ENCODE assay signal across 8 cellular contexts in the genomic region with DNA sequence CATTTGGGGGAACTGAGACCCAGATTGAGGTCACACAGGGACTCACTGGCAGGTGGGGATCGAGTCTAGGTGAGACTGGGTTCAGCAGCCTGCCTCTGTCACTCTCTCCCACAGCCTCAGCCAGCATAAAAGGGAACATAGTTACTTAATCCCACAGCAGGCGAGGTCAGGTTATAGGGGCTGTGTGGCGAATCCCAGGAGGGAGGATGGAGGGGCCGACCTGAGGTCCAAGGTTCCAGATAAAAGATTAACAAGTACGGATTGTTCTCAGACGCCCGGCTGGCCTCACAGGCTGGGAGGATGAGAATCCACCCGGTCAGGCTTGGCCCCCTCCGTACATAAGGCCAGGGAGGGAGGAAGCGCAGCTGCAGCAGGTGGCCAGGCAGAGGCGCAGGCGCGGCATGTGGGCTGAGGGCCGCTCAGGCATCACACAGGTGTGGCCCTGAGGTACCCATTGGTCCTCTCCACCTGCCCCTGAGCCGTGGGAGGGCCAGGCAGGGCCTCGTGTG. TPM values are rescaled to one million over a fixed set of nuclear protein-coding genes. Genes with fewer than 3 reads are reported as not detected.
DNase-seq lines count a peak whose midpoint lies in the region; ATAC-seq and TF ChIP-seq lines count a peak whose summit lies in the region.

No MANE protein-coding gene starts in this region.

- no peak for ATAC-seq in GM18505 (IDR thresholded peaks at IDR 0.05; ENCODE audit: unreplicated experiment)
- peak; percentile 50 for ATAC-seq in HCT116
- ATAC-seq in T-cell (replicated peaks in 1 of 4): no peak
- ATAC-seq in naive B cell (ENCODE audit: low read depth in 2 of 2): peak; percentile 28 to 41

- TF ChIP-seq POLR2A in GM18505 (IDR thresholded peaks at IDR 0.05; ENCODE audit: borderline replicate concordance, extremely low read depth, insufficient read depth, insufficient read length) (peak; percentile 26), HCT116 (IDR thresholded peaks at IDR 0.05; ENCODE audit: borderline replicate concordance, extremely low read depth, insufficient read depth, insufficient read length) (no peak)

- H3K9me3 ChIP-seq in HCT116 (ENCODE audit: control insufficient read depth in 1 of 2, insufficient read depth in 1 of 2, low read depth in 1 of 2, low read length in 2 of 2): no peaks in the 10 kb centered on the region

- DNase-seq in HCT116 (ENCODE audit: low read depth, low spot score) (no peak), T-cell (peak in 4 of 34 experiments; percentile 29 to 41 (median 34)), naive B cell (peak; percentile 65), HEK293T (ENCODE audit: extremely low spot score) (no peak), NCI-H226 (no peak), D341Med (ENCODE audit: low spot score) (no peak), HFFc6 (no peak)

- H3K27me3 ChIP-seq in HCT116 (ENCODE audit: insufficient read depth, low read length): no peaks in the 10 kb centered on the region

- H4K20me1 ChIP-seq in HCT116 (ENCODE audit: insufficient read depth): no peaks in the 10 kb centered on the region

- H3K27ac ChIP-seq in HCT116 (ENCODE audit: low read depth, low read length): no peak overlapping the region

- no peak; the same call in 1 of the 2 replicates for TF ChIP-seq RAD21 in HCT116 (IDR thresholded peaks at IDR 0.05; ENCODE audit: low read depth)

- H3K4me2 ChIP-seq in HCT116 (ENCODE audit: low read length): no peak overlapping the region

- H3K27me3 Mint-ChIP-seq in T-cell (no peaks in the 10 kb centered on the region), naive B cell (no peaks in the 10 kb centered on the region), HFFc6 (ENCODE audit: insufficient read depth) (peaks cover 21% of the 10 kb centered on the region)

- peaks cover 85 to 90% (median 90%) of the 10 kb centered on the region in 3 donors for H3K4me1 Mint-ChIP-seq in T-cell
- peaks cover 68 to 87% (median 79%) of the 10 kb centered on the region in 3 donors for H3K4me1 Mint-ChIP-seq in naive B cell
- H3K4me1 Mint-ChIP-seq in HFFc6 (ENCODE audit: low read depth): peaks cover 17% of the 10 kb centered on the region

- no peak overlapping the region for H2AFZ ChIP-seq in HCT116 (ENCODE audit: low read depth, low read length, poor library complexity, severe bottlenecking)

- POLR2A ChIA-PET in HCT116 (lab: Charles Lee): no interaction called here
- POLR2A ChIA-PET in T-cell (lab: Charles Lee): interaction anchor here in 1 of 2 donors (0.9 kb wide), 1 partner anchor 34 kb away, joined by 5 read pairs; no protein-coding TSS in a partner anchor
- POLR2A ChIA-PET in HEK293T (lab: Yijun Ruan, JAX): no interaction called here

- H3K9me3 Mint-ChIP-seq in T-cell: no peaks in the 10 kb centered on the region
- no peaks in the 10 kb centered on the region for H3K9me3 Mint-ChIP-seq in naive B cell
- no peaks in the 10 kb centered on the region for H3K9me3 Mint-ChIP-seq in HFFc6

- H3K36me3 Mint-ChIP-seq in T-cell (peaks cover 27% of the 10 kb centered on the region), naive B cell (no peaks in the 10 kb centered on the region), HFFc6 (ENCODE audit: low read depth) (no peaks in the 10 kb centered on the region)

- CTCF ChIA-PET in HCT116 (lab: Charles Lee) (no interaction called here), T-cell (lab: Charles Lee) (interaction anchor here in 1 of 2 donors (0.5 kb wide), 1 partner anchor 99 kb away, joined by 4 read pairs; no protein-coding TSS in a partner anchor), HEK293T (lab: Yijun Ruan, JAX) (no interaction called here)

- no peak overlapping the region for H3K9ac ChIP-seq in HCT116 (ENCODE audit: low read length)

- intact Hi-C loops in HCT116 (cut with micrococcal nuclease): no loop called here

- H3K9me2 ChIP-seq in HCT116 (ENCODE audit: insufficient read depth): no peaks in the 10 kb centered on the region

- no peaks in the 10 kb centered on the region for H3K36me3 ChIP-seq in HCT116 (ENCODE audit: control insufficient read depth in 1 of 2, insufficient read depth in 2 of 2, low read length in 2 of 2)

- TF ChIP-seq CTCF in HCT116 (IDR thresholded peaks at IDR 0.05 in 2 of 3, conservative IDR thresholded peaks at IDR 0.05 in 1 of 3; ENCODE audit: borderline replicate concordance in 1 of 3, insufficient read depth in 1 of 3, low read depth in 2 of 3, low read length in 2 of 3) (peak in 2 of 3 experiments; percentile 21 to 46; a peak in 3 of 6 replicates), HFFc6 (IDR thresholded peaks at IDR 0.05) (no peak)

- H3K79me2 ChIP-seq in HCT116 (ENCODE audit: insufficient read depth, low read length): no peaks in the 10 kb centered on the region

- H3K4me3 ChIP-seq in HCT116 (replicated peaks in 1 of 2; ENCODE audit: low read depth in 1 of 2, low read length in 2 of 2): no peak overlapping the region

- peak overlapping the region; percentile 92 to 93 (median 93) for H3K4me3 Mint-ChIP-seq in T-cell
- peak overlapping the region; percentile 86 to 96 (median 92) for H3K4me3 Mint-ChIP-seq in naive B cell
- H3K4me3 Mint-ChIP-seq in HFFc6: no peak overlapping the region

- H3K27ac Mint-ChIP-seq in T-cell (peak overlapping the region; percentile 99 to 100), naive B cell (peak overlapping the region; percentile 97 to 99 (median 98)), HFFc6 (no peak overlapping the region)

- no TSS peak for BruUV-seq in HCT116 (replicated peaks; lab: Mats Ljungman, UMichigan)

- peaks cover 14 to 38% of the 10 kb centered on the region in 2 experiments for H3K4me1 ChIP-seq in HCT116 (ENCODE audit: control insufficient read depth in 1 of 2, insufficient read depth in 2 of 2, low read length in 2 of 2)

- RAD21 ChIA-PET in HCT116 (lab: Charles Lee; ENCODE audit: low non-redundant PET in 1 of 2, low total read pairs in 2 of 2, uncharacterized antibody in 2 of 2, unreplicated experiment in 2 of 2): interaction anchor here in 1 of 2 experiments (0.6 kb wide), 1 partner anchor 37 kb away, joined by 3 read pairs; no protein-coding TSS in a partner anchor

TF ChIP-seq in HCT116, 20 proteins besides CTCF, POLR2A, EP300 and RAD21 (continues in another document):
- TF ChIP-seq ZFX (IDR thresholded peaks at IDR 0.05): no peak
- TF ChIP-seq, protein P1, sequence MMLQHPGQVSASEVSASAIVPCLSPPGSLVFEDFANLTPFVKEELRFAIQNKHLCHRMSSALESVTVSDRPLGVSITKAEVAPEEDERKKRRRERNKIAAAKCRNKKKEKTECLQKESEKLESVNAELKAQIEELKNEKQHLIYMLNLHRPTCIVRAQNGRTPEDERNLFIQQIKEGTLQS (IDR thresholded peaks at IDR 0.05): no peak
- TF ChIP-seq, protein P2, sequence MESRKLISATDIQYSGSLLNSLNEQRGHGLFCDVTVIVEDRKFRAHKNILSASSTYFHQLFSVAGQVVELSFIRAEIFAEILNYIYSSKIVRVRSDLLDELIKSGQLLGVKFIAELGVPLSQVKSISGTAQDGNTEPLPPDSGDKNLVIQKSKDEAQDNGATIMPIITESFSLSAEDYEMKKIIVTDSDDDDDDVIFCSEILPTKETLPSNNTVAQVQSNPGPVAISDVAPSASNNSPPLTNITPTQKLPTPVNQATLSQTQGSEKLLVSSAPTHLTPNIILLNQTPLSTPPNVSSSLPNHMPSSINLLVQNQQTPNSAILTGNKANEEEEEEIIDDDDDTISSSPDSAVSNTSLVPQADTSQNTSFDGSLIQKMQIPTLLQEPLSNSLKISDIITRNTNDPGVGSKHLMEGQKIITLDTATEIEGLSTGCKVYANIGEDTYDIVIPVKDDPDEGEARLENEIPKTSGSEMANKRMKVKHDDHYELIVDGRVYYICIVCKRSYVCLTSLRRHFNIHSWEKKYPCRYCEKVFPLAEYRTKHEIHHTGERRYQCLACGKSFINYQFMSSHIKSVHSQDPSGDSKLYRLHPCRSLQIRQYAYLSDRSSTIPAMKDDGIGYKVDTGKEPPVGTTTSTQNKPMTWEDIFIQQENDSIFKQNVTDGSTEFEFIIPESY (IDR thresholded peaks at IDR 0.05; ENCODE audit: extremely low read depth, insufficient replicate concordance, low read length): no peak
- no peak for TF ChIP-seq TCF7L2 (IDR thresholded peaks at IDR 0.05; ENCODE audit: borderline replicate concordance, extremely low read depth, insufficient read depth, insufficient read length)

TF ChIP-seq in HEK293T, 16 proteins besides CTCF, POLR2A, EP300 and RAD21:
- TF ChIP-seq SP1 (IDR thresholded peaks at IDR 0.05) (no peak), FOXM1 (IDR thresholded peaks at IDR 0.05; ENCODE audit: borderline replicate concordance) (no peak), BHLHE40 (IDR thresholded peaks at IDR 0.05; ENCODE audit: borderline replicate concordance) (no peak), TARDBP (IDR thresholded peaks at IDR 0.05) (no peak), FOXA1 (IDR thresholded peaks at IDR 0.05) (no peak), FOXK2 (IDR thresholded peaks at IDR 0.05) (no peak), HDGF (IDR thresholded peaks at IDR 0.05; ENCODE audit: borderline replicate concordance) (no peak), ARNT (IDR thresholded peaks at IDR 0.05) (no peak), CTBP1 (IDR thresholded peaks at IDR 0.05; ENCODE audit: borderline replicate concordance) (no peak), ELF4 (IDR thresholded peaks at IDR 0.05) (no peak), ZNF384 (IDR thresholded peaks at IDR 0.05) (no peak), SUZ12 (IDR thresholded peaks at IDR 0.05) (no peak), LEF1 (IDR thresholded peaks at IDR 0.05; ENCODE audit: borderline replicate concordance) (no peak)

RNA-seq across cellular contexts. Expression of a gene that starts 3.3 kb away (rescaled TPM):
- total RNA-seq in HCT116 (2021; ENCODE audit: unreplicated experiment) (11.3 TPM), T-cell (10 to 100 TPM; 39.6 to 79.2 (median 71.2) TPM)
- 15.2 and 16.4 TPM in 2 replicates for polyA plus RNA-seq in HCT116 (2012)
- polyA plus RNA-seq in naive B cell (ENCODE audit: low read depth in 6 of 6): 10 to 100 TPM; 35.3 to 70.1 (median 52.5) TPM
- total RNA-seq in HFFc6 (2021; fragmentation: NEBNext Ultra II Directional; extraction: Animal tissue kit (Norgen Biotek cat#: 25700)): under 1 TPM in 2 of 6 experiments, not detected in 4; 0.28 to 0.76 TPM

RNA-seq across cellular contexts. Expression of a gene that starts 34.2 kb away (rescaled TPM):
- 54.5 TPM for total RNA-seq in HCT116 (2021; ENCODE audit: unreplicated experiment)
- polyA plus RNA-seq in HCT116 (2012): 78.2 and 88.3 TPM in 2 replicates
- 10 to 100 TPM; 39.7 to 98.5 (median 72.8) TPM for total RNA-seq in T-cell
- polyA plus RNA-seq in naive B cell (ENCODE audit: low read depth in 6 of 6): 10 to 100 TPM; 18.4 to 37.3 (median 27.4) TPM
- total RNA-seq in HFFc6 (2021; fragmentation: NEBNext Ultra II Directional; extraction: Animal tissue kit (Norgen Biotek cat#: 25700)): 10 to 100 TPM; 35.3 to 40.6 (median 37.9) TPM

Comparison
In these comparisons a context has a peak if more than half of its experiments do, and no peak if none do; other contexts are left out.
1. ATAC-seq: peak in HCT116 (single experiment) and naive B cell (2 of 2); none in GM18505 (single experiment) and T-cell (0 of 4).